9 cellular contexts compared by ENCODE assay signal in the genomic region with DNA sequence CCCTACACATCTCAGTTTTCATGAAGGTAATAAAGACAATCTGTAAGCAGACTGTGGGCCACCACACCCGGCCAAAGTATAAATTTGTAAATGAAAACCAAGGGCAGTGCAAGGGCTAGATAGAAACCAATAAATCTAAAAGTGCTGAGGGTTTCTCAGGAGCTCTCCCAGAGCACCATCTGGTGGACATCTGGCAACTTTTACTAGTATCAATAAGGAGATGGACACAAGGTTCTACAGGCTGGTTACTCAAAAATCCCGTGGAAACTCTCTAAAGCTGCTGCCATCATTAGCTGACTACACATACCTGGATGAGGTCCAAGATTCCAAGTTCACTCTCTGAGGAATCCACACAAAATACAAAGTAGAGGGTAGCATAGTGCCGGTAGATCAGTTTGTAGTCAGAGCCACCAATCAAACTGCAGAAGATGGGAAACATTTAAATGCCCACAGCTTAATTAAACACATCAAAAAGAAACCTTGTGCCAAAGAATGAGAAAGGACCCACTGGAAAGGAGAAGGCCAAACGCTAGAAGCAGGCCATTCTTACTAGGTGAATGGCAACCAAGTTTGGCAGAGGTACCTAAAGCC. TPM values are rescaled to one million over a fixed set of nuclear protein-coding genes. Genes with fewer than 3 reads are reported as not detected.
DNase-seq lines count a peak whose midpoint lies in the region; ATAC-seq and TF ChIP-seq lines count a peak whose summit lies in the region.
"Had no signal": no experiment of that assay in that cellular context is flagged by ENCODE, and none has a peak within 500 bp of the region (broad histone marks: within the 10 kb centered on the region; RNA-seq: fewer than 3 reads in every experiment).

No MANE protein-coding gene starts in this region.

- no peak for TF ChIP-seq POLR2A in breast epithelium (IDR thresholded peaks at IDR 0.05)

- peaks cover 31% of the 10 kb centered on the region for H3K4me1 Mint-ChIP-seq in CD4-positive, alpha-beta T cell (ENCODE audit: low read depth)

- no peak overlapping the region for H3K27ac Mint-ChIP-seq in CD4-positive, alpha-beta T cell

- no peaks in the 10 kb centered on the region for H3K36me3 ChIP-seq in breast epithelium

- no peaks in the 10 kb centered on the region for H3K4me1 ChIP-seq in breast epithelium

- no peaks in the 10 kb centered on the region for H3K9me3 ChIP-seq in breast epithelium
- H3K9me3 ChIP-seq in CD4-positive, alpha-beta T cell (ENCODE audit: control insufficient read depth, low read length), result no peaks in the 10 kb centered on the region

- no peak overlapping the region for H3K4me3 ChIP-seq in breast epithelium

- no peaks in the 10 kb centered on the region for H3K9me3 Mint-ChIP-seq in CD4-positive, alpha-beta T cell

- intact Hi-C loops in breast epithelium (cut with DNase I; ENCODE audit: low total_unique reads), result no loop called here
- intact Hi-C loops in CD4-positive, alpha-beta T cell (cut with DNase I, micrococcal nuclease), result no loop called here

- no peak overlapping the region for H3K27ac ChIP-seq in breast epithelium
- H3K27ac ChIP-seq in CD4-positive, alpha-beta T cell (ENCODE audit: low read depth, low read length), result no peak overlapping the region

- POLR2A ChIA-PET in CD4-positive, alpha-beta T cell (lab: Charles Lee), result interaction anchor here (1.1 kb wide), 1 partner anchor 125 kb away, joined by 6 read pairs; no protein-coding TSS in a partner anchor

- H3K27me3 ChIP-seq in breast epithelium, result no peaks in the 10 kb centered on the region
- no peaks in the 10 kb centered on the region for H3K27me3 ChIP-seq in CD4-positive, alpha-beta T cell (ENCODE audit: control insufficient read depth, insufficient read depth, low read length)

- peak in 2 of 3 donors; percentile 13 to 35 for TF ChIP-seq CTCF in breast epithelium (IDR thresholded peaks at IDR 0.05)
- no peak for TF ChIP-seq CTCF in CD4-positive, alpha-beta T cell (IDR thresholded peaks at IDR 0.05)

- H3K27me3 Mint-ChIP-seq in CD4-positive, alpha-beta T cell, result no peaks in the 10 kb centered on the region

- ATAC-seq in HG03469 (IDR thresholded peaks at IDR 0.05; ENCODE audit: unreplicated experiment) (no peak), GM21576 (IDR thresholded peaks at IDR 0.05; ENCODE audit: unreplicated experiment) (no peak)
- ATAC-seq in CD4-positive, alpha-beta T cell (ENCODE audit: poor library complexity), result no peak

- H3K4me3 Mint-ChIP-seq in CD4-positive, alpha-beta T cell, result no peak overlapping the region

- CTCF ChIA-PET in CD4-positive, alpha-beta T cell (lab: Charles Lee), result interaction anchor here (2.2 kb wide), 1 partner anchor 13 kb away, joined by 11 read pairs; no protein-coding TSS in a partner anchor

- DNase-seq in DMS53 (lab: John Stamatoyannopoulos, UW) (peak; percentile 45), DMS53 treated with DMSO at 0.1 percent for 48 hours (lab: John Stamatoyannopoulos, UW; ENCODE audit: unreplicated experiment) (no peak), NAMALWA (ENCODE audit: low spot score) (peak; percentile 46), breast epithelium (ENCODE audit: low spot score in 2 of 2) (no peak), non-pigmented ciliary epithelial cell (ENCODE audit: low read depth) (peak; percentile 34)
- no peak for DNase-seq in CD4-positive, alpha-beta T cell
- DNase-seq: NCI-H446 treated with DMSO at 0.1 percent for 48 hours had no signal

- peaks cover 57% of the 10 kb centered on the region for H3K36me3 Mint-ChIP-seq in CD4-positive, alpha-beta T cell (ENCODE audit: low read depth)

RNA-seq across cellular contexts. Expression of gene AP3S2, which starts 5.5 kb away (rescaled TPM):
- 10 to 100 TPM; 37.4 to 57.4 (median 52.8) TPM for total RNA-seq in breast epithelium
- 10 to 100 TPM; 18.9 to 20.5 TPM for total RNA-seq in CD4-positive, alpha-beta T cell

RNA-seq across cellular contexts. Expression of gene ARPIN, which starts 24.4 kb away (rescaled TPM):
- 10 to 100 TPM; 14.6 to 22.3 (median 17.0) TPM for total RNA-seq in breast epithelium
- not detected for total RNA-seq in CD4-positive, alpha-beta T cell

Comparison
In these comparisons a context has a peak if more than half of its experiments do, and no peak if none do; other contexts are left out.
1. DNase-seq: peak in DMS53 (single experiment), NAMALWA (single experiment) and non-pigmented ciliary epithelial cell (single experiment); none in DMS53 treated with DMSO at 0.1 percent for 48 hours (single experiment), breast epithelium (0 of 2) and CD4-positive, alpha-beta T cell (0 of 10).
2. RNA of gene ARPIN, which starts 24.4 kb away (total RNA-seq): 14.6 to 22.3 TPM in breast epithelium; not detected in CD4-positive, alpha-beta T cell; every median in the first group is over 10 times any median in the second.